In genomic region chr6:139887275-139887674, GRCh38 we compare ENCODE assay signal across 17 cellular contexts.
A peak's percentile ranks its signal among the peaks of the same experiment; 100 is the strongest.
DNase-seq lines count a peak whose midpoint lies in the region; ATAC-seq and TF ChIP-seq lines count a peak whose summit lies in the region.
"Had no signal": no experiment of that assay in that cellular context is flagged by ENCODE, and none has a peak within 500 bp of the region (broad histone marks: within the 10 kb centered on the region; RNA-seq: fewer than 3 reads in every experiment).

No MANE protein-coding gene starts in this region.

- peaks cover 74 to 78% of the 10 kb centered on the region in 2 experiments for H3K4me1 Mint-ChIP-seq in H9
- no peaks in the 10 kb centered on the region for H3K4me1 Mint-ChIP-seq in T-helper 17 cell
- H3K4me1 Mint-ChIP-seq: CD8-positive, alpha-beta memory T cell had no signal

- H3K4ac ChIP-seq in H9 (ENCODE audit: low read depth, low read length): no peak overlapping the region
- no peak overlapping the region for H3K4ac ChIP-seq in trophoblast cell (ENCODE audit: low read depth, low read length)

- no peaks in the 10 kb centered on the region for H3K23me2 ChIP-seq in H9 (ENCODE audit: insufficient read length, low read depth, low read length, poor library complexity, severe bottlenecking)

- H3K9ac ChIP-seq in H9 (ENCODE audit: extremely low read depth, insufficient read length, low read length) (no peak overlapping the region), iPS-20b (ENCODE audit: low read depth, low read length) (peak overlapping the region; percentile 77; the same call in 1 of the 2 replicates), trophoblast cell (ENCODE audit: low read length) (no peak overlapping the region)

- H4K12ac ChIP-seq in trophoblast cell (ENCODE audit: low read depth, low read length): no peak overlapping the region

- no peaks in the 10 kb centered on the region for H3K36me3 ChIP-seq in Panc1 (ENCODE audit: control insufficient read depth, insufficient read depth, low read length)
- no peaks in the 10 kb centered on the region for H3K36me3 ChIP-seq in iPS-20b (ENCODE audit: insufficient read depth, low read depth, low read length)
- H3K36me3 ChIP-seq in trophoblast cell (ENCODE audit: control insufficient read depth in 1 of 2, insufficient read depth in 2 of 2, low read length in 2 of 2): no peaks in the 10 kb centered on the region
- H3K36me3 ChIP-seq in effector memory CD4-positive, alpha-beta T cell (ENCODE audit: control insufficient read depth, insufficient read depth, low read length): no peaks in the 10 kb centered on the region

- BruUV-seq in Panc1 (replicated peaks; lab: Mats Ljungman, UMichigan): no TSS peak

- H4K5ac ChIP-seq in H9 (ENCODE audit: insufficient read length, low read depth, low read length): no peak overlapping the region

- no peak overlapping the region for H2BK120ac ChIP-seq in H9 (ENCODE audit: low read depth, low read length, poor library complexity, severe bottlenecking)
- H2BK120ac ChIP-seq in trophoblast cell (ENCODE audit: insufficient read depth, low read length, poor library complexity): no peak overlapping the region

- H3K9me3 ChIP-seq in H9 (ENCODE audit: control insufficient read depth, low read depth, low read length) (no peaks in the 10 kb centered on the region), Panc1 (ENCODE audit: control insufficient read depth, insufficient read depth, low read depth, low read length) (no peaks in the 10 kb centered on the region), iPS-20b (ENCODE audit: insufficient read depth, low read depth, low read length) (no peaks in the 10 kb centered on the region), trophoblast cell (ENCODE audit: insufficient read depth, low read depth, low read length) (no peaks in the 10 kb centered on the region), T-helper 17 cell (ENCODE audit: control insufficient read depth, low read length, poor library complexity, severe bottlenecking) (no peaks in the 10 kb centered on the region)
- H3K9me3 ChIP-seq in effector memory CD4-positive, alpha-beta T cell (ENCODE audit: control insufficient read depth, low read length): no peaks in the 10 kb centered on the region

- no peaks in the 10 kb centered on the region for H3K27me3 Mint-ChIP-seq in H9 (ENCODE audit: low read depth)
- H3K27me3 Mint-ChIP-seq in T-helper 17 cell: peaks cover 14% of the 10 kb centered on the region

- H2BK12ac ChIP-seq in H9 (ENCODE audit: insufficient read length, low read depth, low read length) (no peak overlapping the region), trophoblast cell (ENCODE audit: low read length) (no peak overlapping the region)

- H4K20me1 ChIP-seq in H9 (ENCODE audit: control insufficient read depth, insufficient read depth, insufficient read length): no peaks in the 10 kb centered on the region

- H2BK5ac ChIP-seq in H9 (ENCODE audit: insufficient read length, low read length) (no peak overlapping the region), trophoblast cell (ENCODE audit: low read depth, low read length, poor library complexity) (no peak overlapping the region)

- H3K18ac ChIP-seq in H9 (ENCODE audit: insufficient read length, low read depth, low read length) (no peak overlapping the region), trophoblast cell (ENCODE audit: low read length) (no peak overlapping the region)

- H3K23ac ChIP-seq in H9 (ENCODE audit: insufficient read length, low read depth, low read length) (no peak overlapping the region), trophoblast cell (ENCODE audit: low read length) (no peak overlapping the region)

- in situ Hi-C loops in Panc1 (cut with HindIII; ENCODE audit: low pct_unique_long_range_greater_than_20kb, low sequenced_read_pairs): no loop called here

- H3K4me2 ChIP-seq in H9 (ENCODE audit: insufficient read depth, insufficient read length, low read length) (no peak overlapping the region), trophoblast cell (ENCODE audit: low read length) (no peak overlapping the region)

- H3K4me1 ChIP-seq in H9 (ENCODE audit: insufficient read depth, low read length) (peaks cover 8% of the 10 kb centered on the region; the same call in 1 of the 2 replicates), Panc1 (ENCODE audit: control insufficient read depth, insufficient read depth, low read length) (peaks cover 23% of the 10 kb centered on the region), iPS-20b (ENCODE audit: insufficient read depth, low read length) (peaks cover 71% of the 10 kb centered on the region), trophoblast cell (ENCODE audit: control insufficient read depth in 1 of 2, insufficient read depth in 2 of 2, low read length in 2 of 2) (peaks cover 0 to 5% of the 10 kb centered on the region in 2 experiments)
- H3K4me1 ChIP-seq in effector memory CD4-positive, alpha-beta T cell (ENCODE audit: control insufficient read depth, insufficient read depth, low read length, poor library complexity, severe bottlenecking): no peaks in the 10 kb centered on the region

- H2AFZ ChIP-seq in H9 (ENCODE audit: low read length): no peak overlapping the region
- no peak overlapping the region for H2AFZ ChIP-seq in trophoblast cell (ENCODE audit: insufficient read depth, low read length, poor library complexity)

- H3K4me3 ChIP-seq in Panc1 (ENCODE audit: low read depth in 2 of 2, low read length in 2 of 2): no peak overlapping the region
- peak overlapping the region; percentile 58; the same call in 1 of the 2 replicates for H3K4me3 ChIP-seq in iPS-20b (ENCODE audit: low read length)
- H3K4me3 ChIP-seq in trophoblast cell (ENCODE audit: low read depth, low read length): no peak overlapping the region
- no peak overlapping the region for H3K4me3 ChIP-seq in effector memory CD4-positive, alpha-beta T cell (ENCODE audit: insufficient read depth, low read depth, low read length, poor library complexity, severe bottlenecking)

- no peak overlapping the region for H2BK20ac ChIP-seq in H9 (ENCODE audit: low read depth, low read length, poor library complexity, severe bottlenecking)

- no peaks in the 10 kb centered on the region for H3K27me3 ChIP-seq in H9 (ENCODE audit: insufficient read depth, low read length)
- no peaks in the 10 kb centered on the region for H3K27me3 ChIP-seq in Panc1 (ENCODE audit: control insufficient read depth, insufficient read depth, low read length)
- no peaks in the 10 kb centered on the region for H3K27me3 ChIP-seq in iPS-20b (ENCODE audit: insufficient read depth, low read length)
- no peaks in the 10 kb centered on the region for H3K27me3 ChIP-seq in trophoblast cell (ENCODE audit: insufficient read depth, low read length)
- no peaks in the 10 kb centered on the region for H3K27me3 ChIP-seq in effector memory CD4-positive, alpha-beta T cell (replicated peaks; ENCODE audit: control insufficient read depth, insufficient read depth, low read length, poor library complexity, severe bottlenecking)

- CTCF ChIA-PET in Panc1 (lab: Charles Lee): no interaction called here

- H4K8ac ChIP-seq in H9 (replicated peaks; ENCODE audit: insufficient read length, low read depth, low read length): no peak overlapping the region
- H4K8ac ChIP-seq in trophoblast cell (ENCODE audit: low read depth, low read length): no peak overlapping the region

- no peak overlapping the region for H2BK15ac ChIP-seq in H9 (ENCODE audit: low read depth, low read length)

- H3K27ac Mint-ChIP-seq in H9: peak overlapping the region; percentile 74 to 99 (median 99); a peak in 6 of 7 replicates
- H3K27ac Mint-ChIP-seq in T-helper 17 cell: no peak overlapping the region
- H3K27ac Mint-ChIP-seq: CD8-positive, alpha-beta memory T cell had no signal

- POLR2A ChIA-PET in Panc1 (lab: Charles Lee): no interaction called here

- H3K79me2 ChIP-seq in H9 (ENCODE audit: insufficient read depth, low read length) (no peaks in the 10 kb centered on the region), trophoblast cell (ENCODE audit: control insufficient read depth, insufficient read depth, low read length, poor library complexity) (no peaks in the 10 kb centered on the region)

- TF ChIP-seq CTCF in H9 (conservative IDR thresholded peaks at IDR 0.05) (no peak), Panc1 (IDR thresholded peaks at IDR 0.05) (no peak)

- H3K4me3 Mint-ChIP-seq in H9 (no peak overlapping the region), T-helper 17 cell (no peak overlapping the region)
- H3K4me3 Mint-ChIP-seq: CD8-positive, alpha-beta memory T cell had no signal

- H3K9me3 Mint-ChIP-seq in H9: no peaks in the 10 kb centered on the region
- H3K9me3 Mint-ChIP-seq: CD8-positive, alpha-beta memory T cell had no signal

- ATAC-seq in Panc1 (no peak), T-helper 17 cell (no peak), HG02678 (IDR thresholded peaks at IDR 0.05; ENCODE audit: unreplicated experiment) (no peak)
- ATAC-seq: Right ventricle myocardium inferior had no signal

- H3K27ac ChIP-seq in H9 (ENCODE audit: insufficient read length, low read depth, low read length): no peak overlapping the region
- peak overlapping the region; percentile 78 for H3K27ac ChIP-seq in Panc1 (ENCODE audit: low read length)
- H3K27ac ChIP-seq in iPS-20b (ENCODE audit: low read length): peak overlapping the region; percentile 92
- peak overlapping the region; percentile 41 for H3K27ac ChIP-seq in trophoblast cell (ENCODE audit: low read depth, low read length)
- H3K27ac ChIP-seq in effector memory CD4-positive, alpha-beta T cell (ENCODE audit: insufficient read depth, low read length, poor library complexity, severe bottlenecking): no peak overlapping the region

- H3K56ac ChIP-seq in H9 (ENCODE audit: insufficient read length, low read depth, low read length): no peak overlapping the region

- H4K91ac ChIP-seq in H9 (ENCODE audit: insufficient read length, low read depth, low read length): no peak overlapping the region
- H4K91ac ChIP-seq in trophoblast cell (ENCODE audit: low read depth, low read length): no peak overlapping the region

- H3K14ac ChIP-seq in H9 (ENCODE audit: insufficient read depth, low read length): no peak overlapping the region
- no peak overlapping the region for H3K14ac ChIP-seq in trophoblast cell (ENCODE audit: low read length)

- H2AK5ac ChIP-seq in H9 (ENCODE audit: insufficient read length, low read length) (no peak overlapping the region), trophoblast cell (ENCODE audit: low read length) (no peak overlapping the region)

- H3K36me3 Mint-ChIP-seq in H9 (ENCODE audit: insufficient read depth in 1 of 3, low read depth in 3 of 3): 0 out of 7 replicates have a peak, but pooled peaks cover 0 to 6% (median 0%) of the 10 kb centered on the region in 3 experiments
- H3K36me3 Mint-ChIP-seq in T-helper 17 cell (ENCODE audit: low read depth): no peaks in the 10 kb centered on the region
- H3K36me3 Mint-ChIP-seq: CD8-positive, alpha-beta memory T cell had no signal

- intact Hi-C loops in Panc1 (cut with micrococcal nuclease; ENCODE audit: unreplicated experiment): no loop called here

- no peaks in the 10 kb centered on the region for H3K79me1 ChIP-seq in H9 (ENCODE audit: insufficient read depth, low read depth, low read length, poor library complexity, severe bottlenecking)
- peaks cover 9% of the 10 kb centered on the region for H3K79me1 ChIP-seq in trophoblast cell (ENCODE audit: low read length)

- DNase-seq in H9 (no peak), Panc1 (ENCODE audit: low read depth, low spot score) (no peak), trophoblast cell (no peak), T-helper 17 cell (no peak)
- no peak for DNase-seq in effector memory CD4-positive, alpha-beta T cell
- DNase-seq: C1 segment of cervical spinal cord; CD8-positive, alpha-beta memory T cell; DMS79 treated with DMSO at 0.1 percent for 48 hours; H7; NCI-H1105; NCI-H1694; NCI-H2081 treated with DMSO at 0.1 percent for 48 hours; NCI-H748 treated with DMSO at 0.1 percent for 48 hours; NK-92 treated with Interleukin-12 subunit alpha and Interleukin-12 subunit beta, amount 100 ng/mL, for 24 hours had no signal

- no peak overlapping the region for H3T11ph ChIP-seq in H9 (ENCODE audit: low read length)

- no CpG with 5 or more reads among the region's 3 CpGs for WGBS in H9 (ENCODE audit: extremely low coverage, insufficient read length, low lambda C conversion rate)
- no CpG with 5 or more reads among the region's 3 CpGs for WGBS in trophoblast cell (ENCODE audit: extremely low coverage, insufficient coverage, insufficient read length)

Comparison
In these comparisons a context has a peak if more than half of its experiments do, and no peak if none do; other contexts are left out.
1. H3K27ac ChIP-seq: peak in Panc1 (single experiment), iPS-20b (single experiment) and trophoblast cell (single experiment); none in H9 (single experiment) and effector memory CD4-positive, alpha-beta T cell (single experiment).